22 cellular contexts compared by ENCODE assay signal in genomic region chr2:130882991-130883390, GRCh38. TPM values are rescaled to one million over a fixed set of nuclear protein-coding genes. Genes with fewer than 3 reads are reported as not detected.
A peak's percentile ranks its signal among the peaks of the same experiment; 100 is the strongest.
DNase-seq lines count a peak whose midpoint lies in the region; ATAC-seq, FAIRE-seq and TF ChIP-seq lines count a peak whose summit lies in the region.
"Had no signal": no experiment of that assay in that cellular context is flagged by ENCODE, and none has a peak within 500 bp of the region (broad histone marks: within the 10 kb centered on the region; RNA-seq: fewer than 3 reads in every experiment).

No MANE protein-coding gene starts in this region.

- peak overlapping the region; percentile 43 for H3K4me2 ChIP-seq in keratinocyte (ENCODE audit: control insufficient read depth, extremely low read depth, insufficient read depth, low read depth, low read length)
- H3K4me2 ChIP-seq: A549 had no signal

- H3K27me3 Mint-ChIP-seq in activated T-cell treated with anti-CD3 and anti-CD28 coated beads, Interleukin-2, amount 50 U/mL, for 4 hours (ENCODE audit: low read depth), result peaks cover 17% of the 10 kb centered on the region

- H3K27ac ChIP-seq in epithelial cell of prostate, result peak overlapping the region; percentile 92
- H3K27ac ChIP-seq in keratinocyte (ENCODE audit: control insufficient read depth, insufficient read depth, low read length), result peak overlapping the region; percentile 69
- no peak overlapping the region for H3K27ac ChIP-seq in right cardiac atrium (ENCODE audit: low read length)
- H3K27ac ChIP-seq: 22Rv1, A549, C4-2B, GM23248, HL-60 had no signal

- H3K4me3 ChIP-seq in keratinocyte (ENCODE audit: control insufficient read depth in 2 of 3, extremely low read depth in 1 of 3, insufficient read depth in 2 of 3, low read depth in 1 of 3, low read length in 3 of 3) (no peak overlapping the region), right cardiac atrium (ENCODE audit: low read length) (no peak overlapping the region)
- H3K4me3 ChIP-seq: A549, GM23248 had no signal

- peak; percentile 25 for DNase-seq in activated effector memory CD4-positive, alpha-beta T cell treated with anti-CD3 and anti-CD28 coated beads, Interleukin-2, amount 50 U/mL, for 16 hours
- DNase-seq in activated effector memory CD4-positive, alpha-beta T cell treated with Interleukin-2 at 50 U/mL for 16 hours, result no peak
- DNase-seq in epithelial cell of prostate (ENCODE audit: low read depth, low spot score) (no peak), keratinocyte (ENCODE audit: low read depth, low spot score) (no peak), right cardiac atrium (no peak), GM10266 (ENCODE audit: extremely low spot score) (no peak)
- no peak for DNase-seq in activated T-cell treated with anti-CD3 and anti-CD28 coated beads, Interleukin-2, amount 50 U/mL, for 4 hours
- DNase-seq: AML-193; Caco-2; CD4-positive, alpha-beta T cell; GM23248; HFFc6 had no signal

- no peaks in the 10 kb centered on the region for H3K79me2 ChIP-seq in keratinocyte (ENCODE audit: control insufficient read depth, insufficient read depth, low read length)

- H3K36me3 ChIP-seq in keratinocyte (ENCODE audit: control insufficient read depth in 2 of 2, extremely low read depth in 1 of 2, insufficient read depth in 2 of 2, low read length in 2 of 2), result peaks cover 0 to 5% of the 10 kb centered on the region in 2 experiments

- H2AFZ ChIP-seq in keratinocyte (ENCODE audit: control insufficient read depth, low read length), result no peak overlapping the region
- H2AFZ ChIP-seq: GM23248 had no signal

- no peaks in the 10 kb centered on the region for H3K36me3 Mint-ChIP-seq in activated T-cell treated with anti-CD3 and anti-CD28 coated beads, Interleukin-2, amount 50 U/mL, for 4 hours (ENCODE audit: insufficient read depth)

- TF ChIP-seq CTCF in keratinocyte (optimal IDR thresholded peaks at IDR 0.05 in 1 of 3, IDR thresholded peaks at IDR 0.05 in 1 of 3, conservative IDR thresholded peaks at IDR 0.05 in 1 of 3; ENCODE audit: extremely low read depth in 1 of 3, insufficient read depth in 2 of 3, low read length in 3 of 3) (peak in 1 of 3 experiments; percentile 34), GM10266 (IDR thresholded peaks at IDR 0.05; ENCODE audit: control insufficient read depth, insufficient read depth, low read depth, missing control alignments) (no peak)

- intact Hi-C loops in right cardiac atrium (cut with DNase I), result no loop called here

- dilution Hi-C loops in keratinocyte (cut with MboI; ENCODE audit: extremely low pct_ligation_motif_present, low sequenced_read_pairs), result no loop called here

- peaks cover 2% of the 10 kb centered on the region for H3K9me3 ChIP-seq in keratinocyte (ENCODE audit: control insufficient read depth, low read depth, low read length)
- H3K9me3 ChIP-seq in right cardiac atrium (ENCODE audit: control insufficient read depth, low read length), result no peaks in the 10 kb centered on the region
- H3K9me3 ChIP-seq: A549, Caco-2 had no signal

- WGBS in right cardiac atrium, result 74% methylated on average over 6 of the region's 6 CpGs

- H3K4me1 ChIP-seq in keratinocyte (ENCODE audit: control insufficient read depth, extremely low read depth, insufficient read depth, low read length), result peaks cover 47% of the 10 kb centered on the region
- no peaks in the 10 kb centered on the region for H3K4me1 ChIP-seq in right cardiac atrium (ENCODE audit: control insufficient read depth, insufficient read depth, low read length)
- H3K4me1 ChIP-seq: A549, Caco-2 had no signal

- ATAC-seq in activated T-cell treated with anti-CD3 and anti-CD28 coated beads, Interleukin-2, amount 50 U/mL, for 4 hours, result no peak
- no peak for ATAC-seq in right cardiac atrium
- ATAC-seq: A549, HCT116 had no signal

- no peaks in the 10 kb centered on the region for H4K20me1 ChIP-seq in keratinocyte (ENCODE audit: control insufficient read depth, extremely low read depth, insufficient read depth, low read length)

- peak; percentile 9 for FAIRE-seq in keratinocyte (lab: Jason Lieb, UNC)
- FAIRE-seq: A549, D721Med, G401.6, GM12892, GM18507, H54 had no signal

- H3K4me3 Mint-ChIP-seq in activated T-cell treated with anti-CD3 and anti-CD28 coated beads, Interleukin-2, amount 50 U/mL, for 4 hours, result no peak overlapping the region
- H3K4me3 Mint-ChIP-seq: CD4-positive, alpha-beta T cell; HFFc6 had no signal

- H3K9me3 Mint-ChIP-seq in activated T-cell treated with anti-CD3 and anti-CD28 coated beads, Interleukin-2, amount 50 U/mL, for 4 hours, result no peaks in the 10 kb centered on the region
- H3K9me3 Mint-ChIP-seq: CD4-positive, alpha-beta T cell; HFFc6 had no signal

- H3K9ac ChIP-seq in keratinocyte (ENCODE audit: control insufficient read depth, extremely low read depth, insufficient read depth, low read length), result peak overlapping the region; percentile 49
- H3K9ac ChIP-seq: GM23248 had no signal

- H3K4me1 Mint-ChIP-seq in activated T-cell treated with anti-CD3 and anti-CD28 coated beads, Interleukin-2, amount 50 U/mL, for 4 hours (ENCODE audit: low read depth), result no peaks in the 10 kb centered on the region

- no peaks in the 10 kb centered on the region for H3K9me1 ChIP-seq in keratinocyte (ENCODE audit: control insufficient read depth, extremely low read depth, insufficient read depth, low read length)

- H3K27me3 ChIP-seq in keratinocyte (ENCODE audit: control insufficient read depth, extremely low read depth, insufficient read depth, low read length) (no peaks in the 10 kb centered on the region), right cardiac atrium (ENCODE audit: control insufficient read depth, insufficient read depth) (no peaks in the 10 kb centered on the region)

RNA-seq across cellular contexts. Expression of gene ARHGEF4, which starts 46.3 kb away (rescaled TPM):
- 22.6 to 40.6 TPM (median 26.2 TPM) in 3 replicates for polyA plus RNA-seq in keratinocyte
- polyA plus RNA-seq in keratinocyte (2011; ENCODE audit: low read depth), result 102 TPM
- 6.9 and 11.2 TPM in 2 replicates for polyA plus RNA-seq in keratinocyte (2011; cell fraction: cytosol; rRNA removed)
- polyA plus RNA-seq in keratinocyte (2011; cell fraction: nucleus; rRNA removed), result 138 and 177 TPM in 2 replicates
- polyA plus RNA-seq in keratinocyte (2012; ENCODE audit: low replicate concordance), result 34.2 and 76.3 TPM in 2 replicates
- 58.4 to 67.9 TPM (median 64.0 TPM) in 3 replicates for polyA minus RNA-seq in keratinocyte
- 51.4 TPM for polyA minus RNA-seq in keratinocyte (2011; cell fraction: cytosol; rRNA and poly(A)+ RNA removed)
- 166 and 173 TPM in 2 replicates for polyA minus RNA-seq in keratinocyte (2011; cell fraction: nucleus; rRNA and poly(A)+ RNA removed)
- under 1 TPM; 0.43 to 0.84 (median 0.58) TPM for total RNA-seq in activated T-cell treated with anti-CD3 and anti-CD28 coated beads, Interleukin-2, amount 50 U/mL, for 4 hours
- 1 to 10 TPM; 1.8 to 5.2 (median 2.9) TPM for total RNA-seq in right cardiac atrium
- 2.8 TPM for polyA plus RNA-seq in right cardiac atrium
